3 cellular contexts compared by ENCODE assay signal in the genomic region with DNA sequence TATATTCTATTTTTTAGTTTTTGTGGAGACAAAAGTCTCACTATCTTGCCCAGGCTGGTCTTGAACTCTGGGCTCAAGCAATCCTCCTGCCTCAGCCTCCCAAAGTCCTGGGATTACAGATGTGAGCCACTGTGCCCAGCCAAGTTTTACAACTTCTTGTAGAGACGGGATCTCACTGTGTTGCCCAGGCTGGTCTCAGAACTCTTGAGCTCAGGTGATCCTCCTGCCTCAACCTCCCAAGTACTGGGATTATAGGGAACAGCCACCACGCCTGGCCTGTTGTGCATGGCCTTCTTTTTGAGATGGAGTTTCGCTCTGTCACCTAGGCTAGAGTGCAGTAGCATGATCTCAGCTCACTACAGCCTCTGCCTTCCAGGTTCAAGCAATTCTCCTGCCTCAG.
TF ChIP-seq lines count a peak whose summit lies in the region.

No MANE protein-coding gene starts in this region.

TF ChIP-seq in HepG2, 621 proteins besides CTCF, POLR2A, EP300 and RAD21 (continues in another document):
- TF ChIP-seq HNRNPH1 (optimal IDR thresholded peaks at IDR 0.05; ENCODE audit: low read depth, low read length) (no peak), ESRRA (CRISPR knock-in tag; IDR thresholded peaks at IDR 0.05; ENCODE audit: low read depth) (no peak), ZNF460 (CRISPR knock-in tag; IDR thresholded peaks at IDR 0.05; ENCODE audit: borderline replicate concordance) (0 out of 2 replicates have a peak, but pooled peaks have one; percentile 13), SMARCC2 (IDR thresholded peaks at IDR 0.05) (no peak), NFKB2 (CRISPR knock-in tag; IDR thresholded peaks at IDR 0.05; ENCODE audit: borderline replicate concordance) (0 out of 2 replicates have a peak, but pooled peaks have one; percentile 27), ZNF878 (CRISPR knock-in tag; IDR thresholded peaks at IDR 0.05) (0 out of 2 replicates have a peak, but pooled peaks have one; percentile 23)
- TF ChIP-seq, protein P1, sequence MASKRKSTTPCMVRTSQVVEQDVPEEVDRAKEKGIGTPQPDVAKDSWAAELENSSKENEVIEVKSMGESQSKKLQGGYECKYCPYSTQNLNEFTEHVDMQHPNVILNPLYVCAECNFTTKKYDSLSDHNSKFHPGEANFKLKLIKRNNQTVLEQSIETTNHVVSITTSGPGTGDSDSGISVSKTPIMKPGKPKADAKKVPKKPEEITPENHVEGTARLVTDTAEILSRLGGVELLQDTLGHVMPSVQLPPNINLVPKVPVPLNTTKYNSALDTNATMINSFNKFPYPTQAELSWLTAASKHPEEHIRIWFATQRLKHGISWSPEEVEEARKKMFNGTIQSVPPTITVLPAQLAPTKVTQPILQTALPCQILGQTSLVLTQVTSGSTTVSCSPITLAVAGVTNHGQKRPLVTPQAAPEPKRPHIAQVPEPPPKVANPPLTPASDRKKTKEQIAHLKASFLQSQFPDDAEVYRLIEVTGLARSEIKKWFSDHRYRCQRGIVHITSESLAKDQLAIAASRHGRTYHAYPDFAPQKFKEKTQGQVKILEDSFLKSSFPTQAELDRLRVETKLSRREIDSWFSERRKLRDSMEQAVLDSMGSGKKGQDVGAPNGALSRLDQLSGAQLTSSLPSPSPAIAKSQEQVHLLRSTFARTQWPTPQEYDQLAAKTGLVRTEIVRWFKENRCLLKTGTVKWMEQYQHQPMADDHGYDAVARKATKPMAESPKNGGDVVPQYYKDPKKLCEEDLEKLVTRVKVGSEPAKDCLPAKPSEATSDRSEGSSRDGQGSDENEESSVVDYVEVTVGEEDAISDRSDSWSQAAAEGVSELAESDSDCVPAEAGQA (IDR thresholded peaks at IDR 0.05; ENCODE audit: low read depth): no peak
- TF ChIP-seq, protein P1 (CRISPR knock-in tag; IDR thresholded peaks at IDR 0.05; ENCODE audit: borderline replicate concordance): no peak

TF ChIP-seq in HEK293, 187 proteins besides CTCF, POLR2A, EP300 and RAD21:
- TF ChIP-seq ZFHX2 (tag by site-specific recombination; conservative IDR thresholded peaks at IDR 0.05): no peak
- TF ChIP-seq ZNF121 (tag by site-specific recombination; IDR thresholded peaks at IDR 0.05): peak; percentile 81

TF ChIP-seq in WTC11, 78 proteins besides CTCF, POLR2A, EP300 and RAD21:
- TF ChIP-seq, protein P2, sequence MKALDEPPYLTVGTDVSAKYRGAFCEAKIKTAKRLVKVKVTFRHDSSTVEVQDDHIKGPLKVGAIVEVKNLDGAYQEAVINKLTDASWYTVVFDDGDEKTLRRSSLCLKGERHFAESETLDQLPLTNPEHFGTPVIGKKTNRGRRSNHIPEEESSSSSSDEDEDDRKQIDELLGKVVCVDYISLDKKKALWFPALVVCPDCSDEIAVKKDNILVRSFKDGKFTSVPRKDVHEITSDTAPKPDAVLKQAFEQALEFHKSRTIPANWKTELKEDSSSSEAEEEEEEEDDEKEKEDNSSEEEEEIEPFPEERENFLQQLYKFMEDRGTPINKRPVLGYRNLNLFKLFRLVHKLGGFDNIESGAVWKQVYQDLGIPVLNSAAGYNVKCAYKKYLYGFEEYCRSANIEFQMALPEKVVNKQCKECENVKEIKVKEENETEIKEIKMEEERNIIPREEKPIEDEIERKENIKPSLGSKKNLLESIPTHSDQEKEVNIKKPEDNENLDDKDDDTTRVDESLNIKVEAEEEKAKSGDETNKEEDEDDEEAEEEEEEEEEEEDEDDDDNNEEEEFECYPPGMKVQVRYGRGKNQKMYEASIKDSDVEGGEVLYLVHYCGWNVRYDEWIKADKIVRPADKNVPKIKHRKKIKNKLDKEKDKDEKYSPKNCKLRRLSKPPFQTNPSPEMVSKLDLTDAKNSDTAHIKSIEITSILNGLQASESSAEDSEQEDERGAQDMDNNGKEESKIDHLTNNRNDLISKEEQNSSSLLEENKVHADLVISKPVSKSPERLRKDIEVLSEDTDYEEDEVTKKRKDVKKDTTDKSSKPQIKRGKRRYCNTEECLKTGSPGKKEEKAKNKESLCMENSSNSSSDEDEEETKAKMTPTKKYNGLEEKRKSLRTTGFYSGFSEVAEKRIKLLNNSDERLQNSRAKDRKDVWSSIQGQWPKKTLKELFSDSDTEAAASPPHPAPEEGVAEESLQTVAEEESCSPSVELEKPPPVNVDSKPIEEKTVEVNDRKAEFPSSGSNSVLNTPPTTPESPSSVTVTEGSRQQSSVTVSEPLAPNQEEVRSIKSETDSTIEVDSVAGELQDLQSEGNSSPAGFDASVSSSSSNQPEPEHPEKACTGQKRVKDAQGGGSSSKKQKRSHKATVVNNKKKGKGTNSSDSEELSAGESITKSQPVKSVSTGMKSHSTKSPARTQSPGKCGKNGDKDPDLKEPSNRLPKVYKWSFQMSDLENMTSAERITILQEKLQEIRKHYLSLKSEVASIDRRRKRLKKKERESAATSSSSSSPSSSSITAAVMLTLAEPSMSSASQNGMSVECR (CRISPR knock-in tag; IDR thresholded peaks at IDR 0.05; ENCODE audit: borderline replicate concordance): no peak
- TF ChIP-seq SMAD4 (CRISPR knock-in tag; IDR thresholded peaks at IDR 0.05) (no peak), ZNF121 (CRISPR knock-in tag; IDR thresholded peaks at IDR 0.05) (peak; percentile 83)
